28 cellular contexts compared by ENCODE assay signal in the genomic region with DNA sequence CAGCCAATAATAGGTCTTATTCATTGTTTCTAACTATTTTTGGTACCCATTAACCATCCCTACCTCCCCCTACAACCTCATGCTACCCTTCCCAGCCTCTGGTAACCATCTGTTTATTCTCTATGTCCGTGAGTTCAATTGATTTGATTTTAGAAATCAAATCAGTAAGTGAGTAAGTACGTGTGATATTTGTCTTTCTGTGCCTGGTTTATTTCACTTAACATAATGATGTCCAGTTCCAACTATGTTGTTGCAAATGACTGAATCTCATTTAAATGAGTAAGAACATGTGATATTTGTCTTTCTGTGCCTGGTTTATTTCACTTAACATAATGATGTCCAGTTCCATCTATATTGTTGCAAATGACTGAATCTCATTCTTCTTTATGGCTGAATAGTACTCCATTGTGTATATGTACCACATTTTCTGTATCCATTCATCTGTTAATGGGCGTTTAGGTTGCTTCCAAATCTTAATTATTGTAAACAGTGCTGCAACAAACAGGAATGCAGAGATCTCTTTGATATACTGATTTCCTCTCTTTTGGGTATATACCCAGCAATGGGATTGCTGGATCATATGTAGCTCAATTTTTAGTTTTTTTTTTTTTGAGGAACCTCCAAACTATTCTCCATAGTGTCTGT.
"Had no signal": no experiment of that assay in that cellular context is flagged by ENCODE, and none has a peak within 500 bp of the region (broad histone marks: within the 10 kb centered on the region; RNA-seq: fewer than 3 reads in every experiment).

No MANE protein-coding gene starts in this region.

- H2AFZ ChIP-seq: neural progenitor cell, parathyroid adenoma had no signal

- H3K4me3 ChIP-seq: neural progenitor cell, ovary, psoas muscle, right lobe of liver, sigmoid colon, stomach, thoracic aorta, thyroid gland, tibial nerve, upper lobe of left lung, vagina had no signal

- H3K36me3 ChIP-seq: neural progenitor cell, ovary, right lobe of liver, sigmoid colon, stomach, thoracic aorta, thyroid gland, tibial nerve, upper lobe of left lung, vagina had no signal

- ATAC-seq: psoas muscle; right cardiac atrium; right lobe of liver; stimulated activated effector memory CD8-positive, alpha-beta T cell treated with anti-CD3 and anti-CD28 coated beads, Interleukin-12 subunit alpha, Interleukin-12 subunit beta, amount 100 ng/mL, for 72 hours; stimulated activated naive B cell treated with anti-CD40 and anti-IgM and Interleukin-4, amounts not matched to agents 10 μg/mL and 1 μg/mL and 100 μg/mL, for 72 hours had no signal

- H3K79me2 ChIP-seq: parathyroid adenoma had no signal

- H3K4me3 Mint-ChIP-seq: nephron; neural progenitor cell; stimulated activated effector memory CD8-positive, alpha-beta T cell treated with anti-CD3 and anti-CD28 coated beads, Interleukin-12 subunit alpha, Interleukin-12 subunit beta, amount 100 ng/mL, for 72 hours; stimulated activated naive B cell treated with anti-CD40 and anti-IgM and Interleukin-4, amounts not matched to agents 10 μg/mL and 1 μg/mL and 100 μg/mL, for 72 hours; stimulated activated naive CD8-positive, alpha-beta T cell treated with anti-CD3 and anti-CD28 coated beads, Interleukin-15, Interleukin-2, amounts not matched to agents 100 ng/mL and 50 ng/mL, for 24 hours had no signal

- H3K27me3 ChIP-seq: neural progenitor cell, ovary, right lobe of liver, sigmoid colon, thyroid gland, tibial nerve, upper lobe of left lung, vagina had no signal

- H3K9ac ChIP-seq: neural progenitor cell, parathyroid adenoma had no signal

- H3K36me3 Mint-ChIP-seq: neural progenitor cell; stimulated activated effector memory CD8-positive, alpha-beta T cell treated with anti-CD3 and anti-CD28 coated beads, Interleukin-12 subunit alpha, Interleukin-12 subunit beta, amount 100 ng/mL, for 72 hours; stimulated activated naive B cell treated with anti-CD40 and anti-IgM and Interleukin-4, amounts not matched to agents 10 μg/mL and 1 μg/mL and 100 μg/mL, for 72 hours had no signal

- H3K27ac Mint-ChIP-seq: nephron; neural progenitor cell; progenitor cell of endocrine pancreas; stimulated activated effector memory CD8-positive, alpha-beta T cell treated with anti-CD3 and anti-CD28 coated beads, Interleukin-12 subunit alpha, Interleukin-12 subunit beta, amount 100 ng/mL, for 72 hours; stimulated activated naive B cell treated with anti-CD40 and anti-IgM and Interleukin-4, amounts not matched to agents 10 μg/mL and 1 μg/mL and 100 μg/mL, for 72 hours; stimulated activated naive CD8-positive, alpha-beta T cell treated with anti-CD3 and anti-CD28 coated beads, Interleukin-15, Interleukin-2, amounts not matched to agents 100 ng/mL and 50 ng/mL, for 24 hours had no signal

- H3K4me1 Mint-ChIP-seq: nephron; neural progenitor cell; stimulated activated effector memory CD8-positive, alpha-beta T cell treated with anti-CD3 and anti-CD28 coated beads, Interleukin-12 subunit alpha, Interleukin-12 subunit beta, amount 100 ng/mL, for 72 hours; stimulated activated naive B cell treated with anti-CD40 and anti-IgM and Interleukin-4, amounts not matched to agents 10 μg/mL and 1 μg/mL and 100 μg/mL, for 72 hours had no signal

- H3K4me1 ChIP-seq: neural progenitor cell, parathyroid adenoma, psoas muscle, sigmoid colon, thyroid gland, upper lobe of left lung, vagina had no signal

- H3K27ac ChIP-seq: neural progenitor cell, ovary, parathyroid adenoma, psoas muscle, right lobe of liver, sigmoid colon, stomach, thoracic aorta, thyroid gland, tibial nerve, upper lobe of left lung, vagina had no signal

- FAIRE-seq: small intestine, urothelium cell line had no signal

- H3K9me3 ChIP-seq: ovary, right lobe of liver, sigmoid colon, stomach, thoracic aorta, thyroid gland, tibial nerve, upper lobe of left lung, vagina had no signal

- H3K4me2 ChIP-seq: neural progenitor cell had no signal

- DNase-seq: occipital lobe; ovary; posterior cingulate gyrus; psoas muscle; right lobe of liver; sigmoid colon; small intestine; stimulated activated CD4-positive, alpha-beta T cell treated with anti-CD3 and anti-CD28 coated beads, Interleukin-15, amount 100 ng/mL, for 24 hours; stimulated activated CD4-positive, alpha-beta T cell treated with anti-CD3 and anti-CD28 coated beads, Interleukin-2, amount 100 ng/mL, for 24 hours; stimulated activated CD4-positive, alpha-beta T cell treated with anti-CD3 and anti-CD28 coated beads, Interleukin-2, amount 100 ng/mL, for 48 hours; stimulated activated CD4-positive, alpha-beta T cell treated with anti-CD3 and anti-CD28 coated beads, Interleukin-4, amount 100 ng/mL, for 24 hours; stimulated activated naive B cell treated with anti-CD40 and anti-IgM and Interleukin-4, amounts not matched to agents 10 μg/mL and 1 μg/mL and 100 μg/mL, for 72 hours; stimulated activated naive CD4-positive, alpha-beta T cell treated with Interleukin-2 at 50 U/mL for 16 hours; stomach; thyroid gland; trophoblast cell; upper lobe of left lung had no signal
